ENCODE assay signal across 15 cellular contexts in genomic region chr7:155000795-155001194, GRCh38. TPM values are rescaled to one million over a fixed set of nuclear protein-coding genes. Genes with fewer than 3 reads are reported as not detected.
DNase-seq lines count a peak whose midpoint lies in the region; ATAC-seq and TF ChIP-seq lines count a peak whose summit lies in the region.
"Had no signal": no experiment of that assay in that cellular context is flagged by ENCODE, and none has a peak within 500 bp of the region (broad histone marks: within the 10 kb centered on the region; RNA-seq: fewer than 3 reads in every experiment).

No MANE protein-coding gene starts in this region.

- H3K4me2 ChIP-seq in SU-DHL-6 (ENCODE audit: low read depth, low read length, poor library complexity, severe bottlenecking) (peak overlapping the region; percentile 85), neural cell (ENCODE audit: low read length) (no peak overlapping the region)

- H3K4me3 ChIP-seq in H7 (ENCODE audit: insufficient read depth, low read depth, low read length) (no peak overlapping the region), SU-DHL-6 (ENCODE audit: insufficient read depth, low read length, poor library complexity, severe bottlenecking) (no peak overlapping the region), neural cell (ENCODE audit: low read length) (no peak overlapping the region)
- H3K4me3 ChIP-seq: upper lobe of left lung had no signal

- peaks cover 7% of the 10 kb centered on the region for H3K4me1 Mint-ChIP-seq in activated naive CD4-positive, alpha-beta T cell treated with anti-CD3 and anti-CD28 coated beads for 36 hours (ENCODE audit: low read depth)

- H2AFZ ChIP-seq in SU-DHL-6 (ENCODE audit: low read depth, low read length, severe bottlenecking), result no peak overlapping the region
- H2AFZ ChIP-seq in neural cell (ENCODE audit: low read depth, low read length), result no peak overlapping the region

- H3F3A ChIP-seq in SU-DHL-6 (ENCODE audit: insufficient read depth) (peaks cover 11% of the 10 kb centered on the region; the same call in 1 of the 2 replicates), neural cell (ENCODE audit: insufficient read depth, low read length, poor library complexity, severe bottlenecking) (no peaks in the 10 kb centered on the region)

- TF ChIP-seq EP300 in neural cell (conservative IDR thresholded peaks at IDR 0.05; ENCODE audit: poor library complexity, severe bottlenecking), result no peak

- H3K27me3 Mint-ChIP-seq in activated naive CD4-positive, alpha-beta T cell treated with anti-CD3 and anti-CD28 coated beads for 36 hours (ENCODE audit: low read depth), result no peaks in the 10 kb centered on the region
- H3K27me3 Mint-ChIP-seq: IgD-negative memory B cell had no signal

- H4K20me1 ChIP-seq in SU-DHL-6 (ENCODE audit: low read depth, low read length) (peaks cover 12% of the 10 kb centered on the region; the same call in 1 of the 2 replicates), neural cell (ENCODE audit: insufficient read depth) (no peaks in the 10 kb centered on the region)

- CTCF ChIA-PET in activated naive CD4-positive, alpha-beta T cell treated with anti-CD3 and anti-CD28 coated beads for 36 hours (lab: Charles Lee), result interaction anchor here (1.0 to 2.1 kb wide), 2 partner anchors 8 to 43 kb away, joined by 4 to 11 read pairs; no protein-coding TSS in a partner anchor

- H3K4me3 Mint-ChIP-seq in activated naive CD4-positive, alpha-beta T cell treated with anti-CD3 and anti-CD28 coated beads for 36 hours, result no peak overlapping the region

- no peaks in the 10 kb centered on the region for H3K9me3 ChIP-seq in SU-DHL-6 (ENCODE audit: insufficient read depth, low read length)
- no peaks in the 10 kb centered on the region for H3K9me3 ChIP-seq in neural cell (ENCODE audit: low read length)
- H3K9me3 ChIP-seq: heart left ventricle, upper lobe of left lung had no signal

- H3K79me2 ChIP-seq in SU-DHL-6 (ENCODE audit: insufficient read depth, low read length), result peaks cover 63% of the 10 kb centered on the region
- peaks cover 21% of the 10 kb centered on the region for H3K79me2 ChIP-seq in neural cell (replicated peaks; ENCODE audit: insufficient read depth, low read length)

- H3K9me2 ChIP-seq in SU-DHL-6 (replicated peaks; ENCODE audit: insufficient read depth, low read length) (no peaks in the 10 kb centered on the region), neural cell (ENCODE audit: insufficient read depth, low read length) (no peaks in the 10 kb centered on the region)

- peak; percentile 48 for TF ChIP-seq CTCF in SU-DHL-6 (IDR thresholded peaks at IDR 0.05; ENCODE audit: insufficient read depth, low read length, poor library complexity, severe bottlenecking)
- peak; percentile 16 for TF ChIP-seq CTCF in neural cell (IDR thresholded peaks at IDR 0.05; ENCODE audit: poor library complexity, severe bottlenecking)

- TF ChIP-seq RAD21 in neural cell (conservative IDR thresholded peaks at IDR 0.05), result no peak

- no peak for ATAC-seq in GM19351 (IDR thresholded peaks at IDR 0.05; ENCODE audit: unreplicated experiment)
- ATAC-seq in HG03442 (IDR thresholded peaks at IDR 0.05; ENCODE audit: unreplicated experiment), result no peak
- ATAC-seq: esophagus mucosa, heart left ventricle, left colon had no signal

- no peak overlapping the region for H3K27ac ChIP-seq in SU-DHL-6 (ENCODE audit: low read depth, low read length)
- H3K27ac ChIP-seq in neural cell (ENCODE audit: low read length), result no peak overlapping the region
- H3K27ac ChIP-seq: heart left ventricle, upper lobe of left lung had no signal

- DNase-seq in activated naive CD4-positive, alpha-beta T cell treated with anti-CD3 and anti-CD28 coated beads for 36 hours, result peak; percentile 25
- DNase-seq in activated naive CD4-positive, alpha-beta T cell treated with anti-CD3 and anti-CD28 coated beads, Interleukin-2, amount 50 U/mL, for 16 hours, result no peak
- DNase-seq in H7, result peak; percentile 40
- no peak for DNase-seq in NCI-H2029 (lab: John Stamatoyannopoulos, UW)
- DNase-seq: heart left ventricle, NCI-H1436 treated with DMSO at 0.1 percent for 48 hours, NCI-H82 had no signal

- H3K27ac Mint-ChIP-seq in activated naive CD4-positive, alpha-beta T cell treated with anti-CD3 and anti-CD28 coated beads for 36 hours, result no peak overlapping the region
- H3K27ac Mint-ChIP-seq: IgD-negative memory B cell had no signal

- H3K36me3 ChIP-seq in H7 (replicated peaks; ENCODE audit: control insufficient read depth, insufficient read depth, low read length) (peaks cover 6% of the 10 kb centered on the region), SU-DHL-6 (ENCODE audit: low read length) (peaks cover 21% of the 10 kb centered on the region), neural cell (ENCODE audit: insufficient read depth, low read length) (peaks cover 6% of the 10 kb centered on the region)

- H3K9ac ChIP-seq in SU-DHL-6 (ENCODE audit: low read length) (no peak overlapping the region), neural cell (ENCODE audit: low read length) (no peak overlapping the region)

- no peaks in the 10 kb centered on the region for H3K9me3 Mint-ChIP-seq in activated naive CD4-positive, alpha-beta T cell treated with anti-CD3 and anti-CD28 coated beads for 36 hours

- peaks cover 26% of the 10 kb centered on the region for H3K36me3 Mint-ChIP-seq in activated naive CD4-positive, alpha-beta T cell treated with anti-CD3 and anti-CD28 coated beads for 36 hours (ENCODE audit: low read depth)

- intact Hi-C loops in activated naive CD4-positive, alpha-beta T cell treated with anti-CD3 and anti-CD28 coated beads for 36 hours (cut with micrococcal nuclease), result loop anchor here (5.0 to 10.0 kb wide), 2 partner anchors 88 to 644 kb away; partner anchors contain the start of gene RBM33

- no peaks in the 10 kb centered on the region for H3K27me3 ChIP-seq in H7 (ENCODE audit: control insufficient read depth, insufficient read depth, low read length)
- H3K27me3 ChIP-seq in SU-DHL-6 (ENCODE audit: low read length), result no peaks in the 10 kb centered on the region
- H3K27me3 ChIP-seq in neural cell (ENCODE audit: insufficient read depth, low read depth, low read length), result no peaks in the 10 kb centered on the region
- H3K27me3 ChIP-seq: heart left ventricle, upper lobe of left lung had no signal

TF ChIP-seq in neural cell, 6 proteins besides CTCF, POLR2A, EP300 and RAD21:
- TF ChIP-seq MXI1 (conservative IDR thresholded peaks at IDR 0.05; ENCODE audit: poor library complexity, severe bottlenecking) (no peak), SMC3 (conservative IDR thresholded peaks at IDR 0.05; ENCODE audit: poor library complexity) (no peak), POLR2AphosphoS5 (IDR thresholded peaks at IDR 0.05) (no peak), TAF1 (IDR thresholded peaks at IDR 0.05; ENCODE audit: low read depth) (no peak), REST (IDR thresholded peaks at IDR 0.05; ENCODE audit: borderline replicate concordance) (no peak), EZH2 (IDR thresholded peaks at IDR 0.05; ENCODE audit: borderline replicate concordance, insufficient read depth, low read length, poor library complexity, severe bottlenecking) (no peak)

RNA-seq across cellular contexts. Expression of gene PAXIP1, which starts 2.1 kb away (rescaled TPM):
- 10 to 100 TPM; 16.9 to 18.0 TPM for total RNA-seq in activated naive CD4-positive, alpha-beta T cell treated with anti-CD3 and anti-CD28 coated beads for 36 hours
- 19.0 and 21.9 TPM in 2 replicates for total RNA-seq in H7 (2014; rRNA removed; shearing (Covaris generic))
- polyA plus RNA-seq in neural cell, result 14.4 and 17.4 TPM in 2 replicates
- polyA minus RNA-seq in neural cell, result 19.2 and 19.7 TPM in 2 replicates

Comparison
In these comparisons a context has a peak if more than half of its experiments do, and no peak if none do; other contexts are left out.
1. DNase-seq: peak in activated naive CD4-positive, alpha-beta T cell treated with anti-CD3 and anti-CD28 coated beads for 36 hours (single experiment) and H7 (single experiment); none in activated naive CD4-positive, alpha-beta T cell treated with anti-CD3 and anti-CD28 coated beads, Interleukin-2, amount 50 U/mL, for 16 hours (single experiment) and NCI-H2029 (single experiment).